In the genomic region with DNA sequence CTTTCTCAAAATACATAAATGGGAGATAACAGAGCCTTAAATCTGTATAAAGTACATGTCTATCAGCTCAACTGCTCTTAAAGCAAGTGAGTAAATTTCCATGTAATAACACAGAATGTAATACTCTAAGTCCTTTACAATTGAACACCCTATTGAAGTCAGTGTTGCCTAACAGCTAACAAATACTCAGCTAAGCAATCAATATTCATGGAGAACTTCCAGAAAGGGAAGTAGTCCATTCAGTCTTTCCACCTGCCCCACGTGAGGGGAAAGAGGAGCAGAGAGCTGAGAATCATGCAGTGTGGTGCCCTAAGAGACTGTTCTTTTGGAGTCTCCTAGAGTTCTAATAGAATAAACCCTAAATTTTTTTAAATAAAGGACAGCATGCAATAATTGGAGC, we compare ENCODE assay signal across 1 cellular context.
TF ChIP-seq lines count a peak whose summit lies in the region.

No MANE protein-coding gene starts in this region.

TF ChIP-seq in HepG2, 621 proteins besides CTCF, POLR2A, EP300 and RAD21 (continued from another document):
- TF ChIP-seq ZNF138 (CRISPR knock-in tag; IDR thresholded peaks at IDR 0.05; ENCODE audit: low read depth): no peak
- TF ChIP-seq, protein P1, sequence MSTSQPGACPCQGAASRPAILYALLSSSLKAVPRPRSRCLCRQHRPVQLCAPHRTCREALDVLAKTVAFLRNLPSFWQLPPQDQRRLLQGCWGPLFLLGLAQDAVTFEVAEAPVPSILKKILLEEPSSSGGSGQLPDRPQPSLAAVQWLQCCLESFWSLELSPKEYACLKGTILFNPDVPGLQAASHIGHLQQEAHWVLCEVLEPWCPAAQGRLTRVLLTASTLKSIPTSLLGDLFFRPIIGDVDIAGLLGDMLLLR (CRISPR knock-in tag; IDR thresholded peaks at IDR 0.05): no peak
- TF ChIP-seq, protein P2, sequence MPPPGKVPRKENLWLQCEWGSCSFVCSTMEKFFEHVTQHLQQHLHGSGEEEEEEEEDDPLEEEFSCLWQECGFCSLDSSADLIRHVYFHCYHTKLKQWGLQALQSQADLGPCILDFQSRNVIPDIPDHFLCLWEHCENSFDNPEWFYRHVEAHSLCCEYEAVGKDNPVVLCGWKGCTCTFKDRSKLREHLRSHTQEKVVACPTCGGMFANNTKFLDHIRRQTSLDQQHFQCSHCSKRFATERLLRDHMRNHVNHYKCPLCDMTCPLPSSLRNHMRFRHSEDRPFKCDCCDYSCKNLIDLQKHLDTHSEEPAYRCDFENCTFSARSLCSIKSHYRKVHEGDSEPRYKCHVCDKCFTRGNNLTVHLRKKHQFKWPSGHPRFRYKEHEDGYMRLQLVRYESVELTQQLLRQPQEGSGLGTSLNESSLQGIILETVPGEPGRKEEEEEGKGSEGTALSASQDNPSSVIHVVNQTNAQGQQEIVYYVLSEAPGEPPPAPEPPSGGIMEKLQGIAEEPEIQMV (CRISPR knock-in tag; IDR thresholded peaks at IDR 0.05; ENCODE audit: low read depth): no peak
- TF ChIP-seq PHF8 (CRISPR knock-in tag; IDR thresholded peaks at IDR 0.05): no peak
- TF ChIP-seq UBTF (CRISPR knock-in tag; IDR thresholded peaks at IDR 0.05): no peak
- TF ChIP-seq ZFP37 (CRISPR knock-in tag; IDR thresholded peaks at IDR 0.05; ENCODE audit: borderline replicate concordance): no peak
- no peak for TF ChIP-seq SALL2 (CRISPR knock-in tag; IDR thresholded peaks at IDR 0.05)
- no peak for TF ChIP-seq GTF2F1 (IDR thresholded peaks at IDR 0.05; ENCODE audit: low read length)
- no peak for TF ChIP-seq ZMYM3 (CRISPR knock-in tag; IDR thresholded peaks at IDR 0.05)
- no peak for TF ChIP-seq REL (CRISPR knock-in tag; conservative IDR thresholded peaks at IDR 0.05)
